Comparison of ENCODE assay signal across 8 cellular contexts in genomic region chr17:1573932-1574696, GRCh38. TPM values are rescaled to one million over a fixed set of nuclear protein-coding genes. Genes with fewer than 3 reads are reported as not detected.
DNase-seq lines count a peak whose midpoint lies in the region; ATAC-seq, FAIRE-seq and TF ChIP-seq lines count a peak whose summit lies in the region.

No MANE protein-coding gene starts in this region.

- no peaks in the 10 kb centered on the region for H3K4me1 Mint-ChIP-seq in Caco-2 (ENCODE audit: low read depth, unreplicated experiment)

- no peak overlapping the region for H3K4me3 Mint-ChIP-seq in Caco-2 (ENCODE audit: unreplicated experiment)

- POLR2A ChIA-PET in Caco-2 (lab: Charles Lee) = interaction anchor here (0.9 to 1.0 kb wide), 2 partner anchors 55 to 75 kb away, joined by 3 read pairs; partner anchors contain the start of genes RILP and SLC43A2

- H3K4me3 ChIP-seq in Caco-2 (ENCODE audit: low read depth, low read length) = no peak overlapping the region
- H3K4me3 ChIP-seq in RWPE2 (ENCODE audit: severe bottlenecking) = no peak overlapping the region
- no peak overlapping the region for H3K4me3 ChIP-seq in pancreas
- no peak overlapping the region for H3K4me3 ChIP-seq in uterus

- DNase-seq in Caco-2 (peak; percentile 61 to 86), HTR-8/SVneo (ENCODE audit: insufficient read length, low spot score) (peak; percentile 85), RWPE2 (ENCODE audit: low spot score) (peak; percentile 75), frontal cortex (ENCODE audit: low spot score in 2 of 2) (peak; percentile 88 to 96), pancreas (peak; percentile 70 to 100 (median 92)), uterus (peak; percentile 81 to 84)
- peak; percentile 39 for DNase-seq in activated gamma-delta T cell treated with anti-CD3 and anti-CD28 coated beads, Interleukin-2, amount 50 U/mL, for 16 hours (ENCODE audit: low read depth)

- H3K36me3 ChIP-seq in Caco-2 (ENCODE audit: control insufficient read depth, insufficient read depth, low read length) (no peaks in the 10 kb centered on the region), RWPE2 (ENCODE audit: low read depth) (no peaks in the 10 kb centered on the region), pancreas (no peaks in the 10 kb centered on the region), uterus (no peaks in the 10 kb centered on the region)

- no peaks in the 10 kb centered on the region for H3K27me3 Mint-ChIP-seq in Caco-2 (ENCODE audit: insufficient read depth, unreplicated experiment)

- BruUV-seq in Caco-2 (replicated peaks; lab: Mats Ljungman, UMichigan) = TSS peak; percentile 22

- H3K4me1 ChIP-seq in Caco-2 (no peaks in the 10 kb centered on the region), RWPE2 (ENCODE audit: insufficient read depth, poor library complexity, severe bottlenecking) (peaks cover 11% of the 10 kb centered on the region), pancreas (peaks cover 6 to 26% (median 13%) of the 10 kb centered on the region in 3 donors), uterus (peaks cover 0 to 18% of the 10 kb centered on the region in 2 donors)

- CTCF ChIA-PET in Caco-2 (lab: Charles Lee) = interaction anchor here (0.6 to 3.7 kb wide), 18 partner anchors 12 to 569 kb away, joined by 3 to 109 read pairs (median 4); partner anchors contain the start of genes INPP5K, PITPNA, RILP and SLC43A2

- H3K9me3 Mint-ChIP-seq in Caco-2 (ENCODE audit: unreplicated experiment) = no peaks in the 10 kb centered on the region

- 19 to 25% methylated on average over 19 of the region's 19 CpGs for WGBS in pancreas, 2 donors

- ATAC-seq in RWPE2 (ENCODE audit: low read depth) (peak; percentile 41), pancreas (peak; percentile 72 to 83 (median 81)), GM19351 (IDR thresholded peaks at IDR 0.05; ENCODE audit: unreplicated experiment) (no peak)

- intact Hi-C loops in Caco-2 (cut with micrococcal nuclease; ENCODE audit: unreplicated experiment) = loop anchor here (1.0 kb wide), 1 partner anchor 55 kb away; no protein-coding TSS in a partner anchor
- intact Hi-C loops in pancreas (cut with DNase I) = loop anchor here in 1 of 3 donors (5.0 kb wide), 1 partner anchor 63 kb away; no protein-coding TSS in a partner anchor
- intact Hi-C loops in uterus (cut with DNase I; ENCODE audit: low total_unique reads) = loop anchor here (5.0 kb wide), 1 partner anchor 63 kb away; no protein-coding TSS in a partner anchor

- no peak overlapping the region for H3K27ac Mint-ChIP-seq in Caco-2 (ENCODE audit: unreplicated experiment)

- peak overlapping the region; percentile 18 for H3K27ac ChIP-seq in RWPE2 (ENCODE audit: poor library complexity, severe bottlenecking)
- peak overlapping the region; percentile 38 to 92 (median 54) for H3K27ac ChIP-seq in pancreas
- peak overlapping the region; percentile 71 to 73 for H3K27ac ChIP-seq in uterus

- H3K36me3 Mint-ChIP-seq in Caco-2 (ENCODE audit: insufficient read depth, unreplicated experiment) = peaks cover 12% of the 10 kb centered on the region

- H3K9me3 ChIP-seq in Caco-2 = no peaks in the 10 kb centered on the region
- H3K9me3 ChIP-seq in RWPE2 (ENCODE audit: severe bottlenecking) = no peaks in the 10 kb centered on the region
- no peaks in the 10 kb centered on the region for H3K9me3 ChIP-seq in pancreas
- H3K9me3 ChIP-seq in uterus = no peaks in the 10 kb centered on the region

- FAIRE-seq in HTR-8/SVneo (lab: Jason Lieb, UNC) = peak; percentile 33
- FAIRE-seq in frontal cortex (lab: Jason Lieb, UNC) = no peak
- FAIRE-seq in pancreas (lab: Jason Lieb, UNC) = no peak

- no peaks in the 10 kb centered on the region for H3K27me3 ChIP-seq in Caco-2 (replicated peaks; ENCODE audit: control insufficient read depth, insufficient read depth, low read length)
- H3K27me3 ChIP-seq in RWPE2 (ENCODE audit: insufficient read depth, poor library complexity, severe bottlenecking) = no peaks in the 10 kb centered on the region
- H3K27me3 ChIP-seq in pancreas = no peaks in the 10 kb centered on the region
- H3K27me3 ChIP-seq in uterus = no peaks in the 10 kb centered on the region

- TF ChIP-seq POLR2A in uterus (IDR thresholded peaks at IDR 0.05) = no peak

- TF ChIP-seq CTCF in Caco-2 (IDR thresholded peaks at IDR 0.05; ENCODE audit: insufficient read depth in 1 of 2, low read depth in 1 of 2, low read length in 1 of 2, severe bottlenecking in 1 of 2, unreplicated experiment in 1 of 2) (peak; percentile 82 to 83), RWPE2 (IDR thresholded peaks at IDR 0.05; ENCODE audit: poor library complexity, severe bottlenecking) (peak; percentile 95), pancreas (IDR thresholded peaks at IDR 0.05) (peak; percentile 95 to 99 (median 96)), uterus (IDR thresholded peaks at IDR 0.05) (peak; percentile 94 to 98 (median 98))

RNA-seq across cellular contexts. Expression of gene PITPNA, which starts 11.5 kb away (rescaled TPM):
- total RNA-seq in Caco-2 (2022) (103 and 106 TPM in 2 replicates), frontal cortex (18.8 TPM), pancreas (10 to 100 TPM; 24.1 to 32.8 (median 26.8) TPM), uterus (10 to 100 TPM; 18.5 to 83.6 (median 24.2) TPM)
- 10 to 100 TPM in 1 of 2 donors, 1 to 10 TPM in 1; 9.3 to 21.5 TPM for polyA plus RNA-seq in pancreas

RNA-seq across cellular contexts. Expression of gene SLC43A2, which starts 54.5 kb away (rescaled TPM):
- 33.9 and 39.3 TPM in 2 replicates for total RNA-seq in Caco-2 (2022)
- total RNA-seq in frontal cortex = 15.5 TPM
- 10 to 100 TPM in 3 of 6 donors, 1 to 10 TPM in 3; 2.6 to 14.5 (median 7.3) TPM for total RNA-seq in pancreas
- polyA plus RNA-seq in pancreas = 10 to 100 TPM in 1 of 2 donors, 1 to 10 TPM in 1; 9.7 to 10.1 TPM
- 10 to 100 TPM in 1 of 4 donors, 1 to 10 TPM in 3; 3.6 to 15.6 (median 6.8) TPM for total RNA-seq in uterus

RNA-seq across cellular contexts. Expression of gene INPP5K, which starts 57.7 kb away (rescaled TPM):
- 24.1 and 27.3 TPM in 2 replicates for total RNA-seq in Caco-2 (2022)
- total RNA-seq in frontal cortex = 28.5 TPM
- total RNA-seq in pancreas = 10 to 100 TPM; 13.2 to 23.8 (median 17.2) TPM
- 10 to 100 TPM; 23.9 to 24.4 TPM for polyA plus RNA-seq in pancreas
- 10 to 100 TPM; 14.1 to 49.3 (median 31.4) TPM for total RNA-seq in uterus

Comparison
In these comparisons a context has a peak if more than half of its experiments do, and no peak if none do; other contexts are left out.
1. DNase-seq: peak in every context shown above with its lines; median percentile 92 in pancreas; 92 in frontal cortex; 85 in HTR-8/SVneo; 82 in uterus; 75 in RWPE2; 74 in Caco-2; 39 in activated gamma-delta T cell treated with anti-CD3 and anti-CD28 coated beads, Interleukin-2, amount 50 U/mL, for 16 hours.
2. H3K27ac ChIP-seq: peak in every context shown above with its lines; median percentile 72 in uterus; 54 in pancreas; 18 in RWPE2.